In the genomic region with DNA sequence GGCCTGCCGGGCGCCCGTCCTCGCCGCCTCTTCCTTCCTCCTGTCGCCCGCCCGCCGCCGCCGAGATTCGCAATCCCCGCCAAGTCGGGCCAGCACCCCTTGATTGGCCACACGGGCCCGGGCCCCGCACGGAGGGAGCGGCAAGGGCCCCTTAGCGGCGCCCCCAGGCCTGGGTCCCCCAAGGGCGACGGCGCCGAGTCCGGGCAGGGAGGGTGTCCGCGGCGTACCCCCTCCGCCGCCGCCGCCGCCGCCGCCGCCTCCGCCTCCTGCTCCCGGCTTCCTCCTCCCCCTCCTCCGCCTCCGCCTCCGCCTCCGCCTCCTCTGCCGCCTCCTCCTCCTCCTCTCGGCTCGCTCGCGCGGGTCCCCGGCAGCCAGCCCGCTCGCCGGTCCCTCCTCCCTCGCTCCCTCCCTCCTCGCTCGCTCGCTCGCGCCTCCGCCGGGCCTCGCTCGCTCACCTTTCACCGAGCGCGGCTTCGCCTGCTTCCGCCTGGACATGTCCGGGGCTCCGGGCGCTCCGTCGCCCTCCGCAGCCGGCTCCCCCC, we compare ENCODE assay signal across 1 cellular context.
TF ChIP-seq lines count a peak whose summit lies in the region.

No MANE protein-coding gene starts in this region.

TF ChIP-seq in H1, 55 proteins besides CTCF, POLR2A, EP300 and RAD21 (continued from another document):
- TF ChIP-seq, protein P1, sequence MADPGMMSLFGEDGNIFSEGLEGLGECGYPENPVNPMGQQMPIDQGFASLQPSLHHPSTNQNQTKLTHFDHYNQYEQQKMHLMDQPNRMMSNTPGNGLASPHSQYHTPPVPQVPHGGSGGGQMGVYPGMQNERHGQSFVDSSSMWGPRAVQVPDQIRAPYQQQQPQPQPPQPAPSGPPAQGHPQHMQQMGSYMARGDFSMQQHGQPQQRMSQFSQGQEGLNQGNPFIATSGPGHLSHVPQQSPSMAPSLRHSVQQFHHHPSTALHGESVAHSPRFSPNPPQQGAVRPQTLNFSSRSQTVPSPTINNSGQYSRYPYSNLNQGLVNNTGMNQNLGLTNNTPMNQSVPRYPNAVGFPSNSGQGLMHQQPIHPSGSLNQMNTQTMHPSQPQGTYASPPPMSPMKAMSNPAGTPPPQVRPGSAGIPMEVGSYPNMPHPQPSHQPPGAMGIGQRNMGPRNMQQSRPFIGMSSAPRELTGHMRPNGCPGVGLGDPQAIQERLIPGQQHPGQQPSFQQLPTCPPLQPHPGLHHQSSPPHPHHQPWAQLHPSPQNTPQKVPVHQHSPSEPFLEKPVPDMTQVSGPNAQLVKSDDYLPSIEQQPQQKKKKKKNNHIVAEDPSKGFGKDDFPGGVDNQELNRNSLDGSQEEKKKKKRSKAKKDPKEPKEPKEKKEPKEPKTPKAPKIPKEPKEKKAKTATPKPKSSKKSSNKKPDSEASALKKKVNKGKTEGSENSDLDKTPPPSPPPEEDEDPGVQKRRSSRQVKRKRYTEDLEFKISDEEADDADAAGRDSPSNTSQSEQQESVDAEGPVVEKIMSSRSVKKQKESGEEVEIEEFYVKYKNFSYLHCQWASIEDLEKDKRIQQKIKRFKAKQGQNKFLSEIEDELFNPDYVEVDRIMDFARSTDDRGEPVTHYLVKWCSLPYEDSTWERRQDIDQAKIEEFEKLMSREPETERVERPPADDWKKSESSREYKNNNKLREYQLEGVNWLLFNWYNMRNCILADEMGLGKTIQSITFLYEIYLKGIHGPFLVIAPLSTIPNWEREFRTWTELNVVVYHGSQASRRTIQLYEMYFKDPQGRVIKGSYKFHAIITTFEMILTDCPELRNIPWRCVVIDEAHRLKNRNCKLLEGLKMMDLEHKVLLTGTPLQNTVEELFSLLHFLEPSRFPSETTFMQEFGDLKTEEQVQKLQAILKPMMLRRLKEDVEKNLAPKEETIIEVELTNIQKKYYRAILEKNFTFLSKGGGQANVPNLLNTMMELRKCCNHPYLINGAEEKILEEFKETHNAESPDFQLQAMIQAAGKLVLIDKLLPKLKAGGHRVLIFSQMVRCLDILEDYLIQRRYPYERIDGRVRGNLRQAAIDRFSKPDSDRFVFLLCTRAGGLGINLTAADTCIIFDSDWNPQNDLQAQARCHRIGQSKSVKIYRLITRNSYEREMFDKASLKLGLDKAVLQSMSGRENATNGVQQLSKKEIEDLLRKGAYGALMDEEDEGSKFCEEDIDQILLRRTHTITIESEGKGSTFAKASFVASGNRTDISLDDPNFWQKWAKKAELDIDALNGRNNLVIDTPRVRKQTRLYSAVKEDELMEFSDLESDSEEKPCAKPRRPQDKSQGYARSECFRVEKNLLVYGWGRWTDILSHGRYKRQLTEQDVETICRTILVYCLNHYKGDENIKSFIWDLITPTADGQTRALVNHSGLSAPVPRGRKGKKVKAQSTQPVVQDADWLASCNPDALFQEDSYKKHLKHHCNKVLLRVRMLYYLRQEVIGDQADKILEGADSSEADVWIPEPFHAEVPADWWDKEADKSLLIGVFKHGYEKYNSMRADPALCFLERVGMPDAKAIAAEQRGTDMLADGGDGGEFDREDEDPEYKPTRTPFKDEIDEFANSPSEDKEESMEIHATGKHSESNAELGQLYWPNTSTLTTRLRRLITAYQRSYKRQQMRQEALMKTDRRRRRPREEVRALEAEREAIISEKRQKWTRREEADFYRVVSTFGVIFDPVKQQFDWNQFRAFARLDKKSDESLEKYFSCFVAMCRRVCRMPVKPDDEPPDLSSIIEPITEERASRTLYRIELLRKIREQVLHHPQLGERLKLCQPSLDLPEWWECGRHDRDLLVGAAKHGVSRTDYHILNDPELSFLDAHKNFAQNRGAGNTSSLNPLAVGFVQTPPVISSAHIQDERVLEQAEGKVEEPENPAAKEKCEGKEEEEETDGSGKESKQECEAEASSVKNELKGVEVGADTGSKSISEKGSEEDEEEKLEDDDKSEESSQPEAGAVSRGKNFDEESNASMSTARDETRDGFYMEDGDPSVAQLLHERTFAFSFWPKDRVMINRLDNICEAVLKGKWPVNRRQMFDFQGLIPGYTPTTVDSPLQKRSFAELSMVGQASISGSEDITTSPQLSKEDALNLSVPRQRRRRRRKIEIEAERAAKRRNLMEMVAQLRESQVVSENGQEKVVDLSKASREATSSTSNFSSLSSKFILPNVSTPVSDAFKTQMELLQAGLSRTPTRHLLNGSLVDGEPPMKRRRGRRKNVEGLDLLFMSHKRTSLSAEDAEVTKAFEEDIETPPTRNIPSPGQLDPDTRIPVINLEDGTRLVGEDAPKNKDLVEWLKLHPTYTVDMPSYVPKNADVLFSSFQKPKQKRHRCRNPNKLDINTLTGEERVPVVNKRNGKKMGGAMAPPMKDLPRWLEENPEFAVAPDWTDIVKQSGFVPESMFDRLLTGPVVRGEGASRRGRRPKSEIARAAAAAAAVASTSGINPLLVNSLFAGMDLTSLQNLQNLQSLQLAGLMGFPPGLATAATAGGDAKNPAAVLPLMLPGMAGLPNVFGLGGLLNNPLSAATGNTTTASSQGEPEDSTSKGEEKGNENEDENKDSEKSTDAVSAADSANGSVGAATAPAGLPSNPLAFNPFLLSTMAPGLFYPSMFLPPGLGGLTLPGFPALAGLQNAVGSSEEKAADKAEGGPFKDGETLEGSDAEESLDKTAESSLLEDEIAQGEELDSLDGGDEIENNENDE (IDR thresholded peaks at IDR 0.05; ENCODE audit: insufficient replicate concordance, low read length): no peak
- TF ChIP-seq, protein P2, sequence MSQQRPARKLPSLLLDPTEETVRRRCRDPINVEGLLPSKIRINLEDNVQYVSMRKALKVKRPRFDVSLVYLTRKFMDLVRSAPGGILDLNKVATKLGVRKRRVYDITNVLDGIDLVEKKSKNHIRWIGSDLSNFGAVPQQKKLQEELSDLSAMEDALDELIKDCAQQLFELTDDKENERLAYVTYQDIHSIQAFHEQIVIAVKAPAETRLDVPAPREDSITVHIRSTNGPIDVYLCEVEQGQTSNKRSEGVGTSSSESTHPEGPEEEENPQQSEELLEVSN (IDR thresholded peaks at IDR 0.05): no peak
- TF ChIP-seq RXRA (IDR thresholded peaks at IDR 0.05; ENCODE audit: insufficient read depth, low read depth, low read length): no peak
- TF ChIP-seq, protein P3, sequence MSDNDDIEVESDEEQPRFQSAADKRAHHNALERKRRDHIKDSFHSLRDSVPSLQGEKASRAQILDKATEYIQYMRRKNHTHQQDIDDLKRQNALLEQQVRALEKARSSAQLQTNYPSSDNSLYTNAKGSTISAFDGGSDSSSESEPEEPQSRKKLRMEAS (IDR thresholded peaks at IDR 0.05): peak; percentile 29
- no peak for TF ChIP-seq MAFK (IDR thresholded peaks at IDR 0.05; ENCODE audit: low read depth, low read length)
- no peak for TF ChIP-seq SIN3A (conservative IDR thresholded peaks at IDR 0.05 in 1 of 2, IDR thresholded peaks at IDR 0.05 in 1 of 2; ENCODE audit: low read depth in 1 of 2, low read length in 2 of 2)
- no peak for TF ChIP-seq SIRT6 (IDR thresholded peaks at IDR 0.05; ENCODE audit: low read length)
- TF ChIP-seq BACH1 (IDR thresholded peaks at IDR 0.05; ENCODE audit: low read length): no peak
- TF ChIP-seq POU5F1 (IDR thresholded peaks at IDR 0.05; ENCODE audit: low read depth, low read length): no peak
- TF ChIP-seq ASH2L (IDR thresholded peaks at IDR 0.05; ENCODE audit: low read length): peak; percentile 65
- TF ChIP-seq NANOG (IDR thresholded peaks at IDR 0.05; ENCODE audit: insufficient read depth, low read depth, low read length, poor library complexity, severe bottlenecking): no peak
- no peak for TF ChIP-seq SP2 (IDR thresholded peaks at IDR 0.05; ENCODE audit: low read length)
- peak; percentile 39; the same call in 1 of the 2 replicates for TF ChIP-seq PHF8 (conservative IDR thresholded peaks at IDR 0.05; ENCODE audit: low read depth, low read length)
- no peak for TF ChIP-seq FOSL1 (IDR thresholded peaks at IDR 0.05; ENCODE audit: insufficient read depth, low read depth, low read length)
- TF ChIP-seq TAF7 (optimal IDR thresholded peaks at IDR 0.05; ENCODE audit: borderline replicate concordance, low read depth, low read length): no peak
- TF ChIP-seq ZNF274 (IDR thresholded peaks at IDR 0.05; ENCODE audit: borderline replicate concordance, extremely low read depth, low read length): no peak
- no peak for TF ChIP-seq CHD1 (IDR thresholded peaks at IDR 0.05; ENCODE audit: low read depth, low read length)
- no peak for TF ChIP-seq TCF12 (IDR thresholded peaks at IDR 0.05; ENCODE audit: low read depth, low read length)
- no peak for TF ChIP-seq SP1 (IDR thresholded peaks at IDR 0.05; ENCODE audit: low read depth, low read length)
- TF ChIP-seq KDM4A (IDR thresholded peaks at IDR 0.05; ENCODE audit: low read depth, low read length, severe bottlenecking): peak; percentile 49
- no peak for TF ChIP-seq SRF (IDR thresholded peaks at IDR 0.05; ENCODE audit: low read depth, low read length)
- TF ChIP-seq CBX8 (IDR thresholded peaks at IDR 0.05; ENCODE audit: borderline replicate concordance, low read depth, low read length): no peak
- TF ChIP-seq CHD2 (IDR thresholded peaks at IDR 0.05; ENCODE audit: low read length): no peak
- peak; percentile 39; the same call in 1 of the 2 replicates for TF ChIP-seq SUZ12 (IDR thresholded peaks at IDR 0.05; ENCODE audit: low read length)
- TF ChIP-seq YY1 (IDR thresholded peaks at IDR 0.05; ENCODE audit: low read depth, low read length): no peak
- TF ChIP-seq GABPA (IDR thresholded peaks at IDR 0.05; ENCODE audit: borderline replicate concordance, insufficient read depth, low read length): no peak
- TF ChIP-seq JUND (IDR thresholded peaks at IDR 0.05; ENCODE audit: low read length): no peak
- TF ChIP-seq, protein P4, sequence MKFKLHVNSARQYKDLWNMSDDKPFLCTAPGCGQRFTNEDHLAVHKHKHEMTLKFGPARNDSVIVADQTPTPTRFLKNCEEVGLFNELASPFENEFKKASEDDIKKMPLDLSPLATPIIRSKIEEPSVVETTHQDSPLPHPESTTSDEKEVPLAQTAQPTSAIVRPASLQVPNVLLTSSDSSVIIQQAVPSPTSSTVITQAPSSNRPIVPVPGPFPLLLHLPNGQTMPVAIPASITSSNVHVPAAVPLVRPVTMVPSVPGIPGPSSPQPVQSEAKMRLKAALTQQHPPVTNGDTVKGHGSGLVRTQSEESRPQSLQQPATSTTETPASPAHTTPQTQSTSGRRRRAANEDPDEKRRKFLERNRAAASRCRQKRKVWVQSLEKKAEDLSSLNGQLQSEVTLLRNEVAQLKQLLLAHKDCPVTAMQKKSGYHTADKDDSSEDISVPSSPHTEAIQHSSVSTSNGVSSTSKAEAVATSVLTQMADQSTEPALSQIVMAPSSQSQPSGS (IDR thresholded peaks at IDR 0.05; ENCODE audit: low read length): no peak
- TF ChIP-seq TEAD4 (IDR thresholded peaks at IDR 0.05; ENCODE audit: low read depth, low read length): no peak
- no peak for TF ChIP-seq CTBP2 (IDR thresholded peaks at IDR 0.05; ENCODE audit: borderline replicate concordance, insufficient read depth, insufficient read length, low read length)
- no peak for TF ChIP-seq HDAC6 (IDR thresholded peaks at IDR 0.05; ENCODE audit: low read depth, low read length)
- TF ChIP-seq GTF2F1 (IDR thresholded peaks at IDR 0.05; ENCODE audit: borderline replicate concordance, low read depth, low read length): no peak
- peak; percentile 55; the same call in 1 of the 2 replicates for TF ChIP-seq TBP (IDR thresholded peaks at IDR 0.05; ENCODE audit: low read depth, low read length)
- TF ChIP-seq BCL11A (IDR thresholded peaks at IDR 0.05; ENCODE audit: low read depth in 2 of 2, low read length in 2 of 2): no peak
- peak; percentile 87; the same call in 1 of the 2 replicates for TF ChIP-seq EGR1 (IDR thresholded peaks at IDR 0.05; ENCODE audit: borderline replicate concordance, low read depth, low read length)
- no peak for TF ChIP-seq SIX5 (IDR thresholded peaks at IDR 0.05; ENCODE audit: low read depth, low read length)
